Comparison of ENCODE assay signal across 16 cellular contexts in the genomic region with DNA sequence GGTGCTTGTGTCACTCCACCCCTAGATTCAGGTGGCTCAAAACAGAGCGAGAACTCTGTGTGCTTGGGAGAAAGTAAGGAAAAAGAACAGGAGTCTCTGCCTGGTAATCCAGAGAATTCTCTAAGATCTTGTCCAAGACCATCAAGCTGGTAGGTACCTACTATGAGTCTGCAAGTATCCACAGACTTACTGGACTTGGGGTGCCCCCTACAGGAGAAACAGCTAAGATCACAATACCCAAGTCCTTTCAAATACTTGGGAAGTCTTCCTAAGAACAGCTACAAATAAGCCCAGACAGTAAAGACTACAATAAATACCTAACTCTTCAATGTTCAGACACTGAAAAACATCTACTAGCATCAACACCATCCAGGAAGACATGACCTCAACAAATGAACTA.
A peak's percentile ranks its signal among the peaks of the same experiment; 100 is the strongest.
DNase-seq lines count a peak whose midpoint lies in the region; ATAC-seq and TF ChIP-seq lines count a peak whose summit lies in the region.
"Had no signal": no experiment of that assay in that cellular context is flagged by ENCODE, and none has a peak within 500 bp of the region (broad histone marks: within the 10 kb centered on the region; RNA-seq: fewer than 3 reads in every experiment).

No MANE protein-coding gene starts in this region.

- H3K4me3 ChIP-seq in DND-41 (ENCODE audit: low read depth in 1 of 2, low read length in 2 of 2) (no peak overlapping the region), HAP-1 (no peak overlapping the region), OCI-LY1 (ENCODE audit: low read depth, low read length, poor library complexity, severe bottlenecking) (no peak overlapping the region), fibroblast of mammary gland (ENCODE audit: control insufficient read depth, low read depth, low read length) (no peak overlapping the region), ascending aorta (no peak overlapping the region)
- H3K4me3 ChIP-seq: colonic mucosa, right lobe of liver had no signal

- H3K27ac ChIP-seq in DND-41 (ENCODE audit: low read length), result no peak overlapping the region
- no peak overlapping the region for H3K27ac ChIP-seq in OCI-LY1 (ENCODE audit: low read depth, low read length, poor library complexity, severe bottlenecking)
- H3K27ac ChIP-seq in ascending aorta, result no peak overlapping the region
- H3K27ac ChIP-seq: colonic mucosa, right lobe of liver had no signal

- H3K9me3 ChIP-seq in DND-41 (ENCODE audit: insufficient read depth, low read length, severe bottlenecking) (no peaks in the 10 kb centered on the region), HAP-1 (peaks cover 2% of the 10 kb centered on the region; the same call in 1 of the 2 replicates), OCI-LY1 (ENCODE audit: low read length) (no peaks in the 10 kb centered on the region), ascending aorta (no peaks in the 10 kb centered on the region)
- H3K9me3 ChIP-seq: colonic mucosa, right lobe of liver had no signal

- H3F3A ChIP-seq in OCI-LY1 (ENCODE audit: insufficient read depth, low read length), result no peaks in the 10 kb centered on the region

- H3K4me2 ChIP-seq in DND-41 (ENCODE audit: insufficient read depth, low read length), result no peak overlapping the region
- no peak overlapping the region for H3K4me2 ChIP-seq in OCI-LY1 (ENCODE audit: low read length)

- intact Hi-C loops in ascending aorta (cut with DNase I), result no loop called here

- H3K9ac ChIP-seq in DND-41 (ENCODE audit: low read depth, low read length) (no peak overlapping the region), OCI-LY1 (ENCODE audit: low read length) (no peak overlapping the region)

- H3K9me2 ChIP-seq in OCI-LY1 (ENCODE audit: low read depth, low read length), result no peaks in the 10 kb centered on the region

- TF ChIP-seq CTCF in DND-41 (IDR thresholded peaks at IDR 0.05; ENCODE audit: borderline replicate concordance, extremely low read depth, low read length, poor library complexity, severe bottlenecking) (peak; percentile 19), OCI-LY1 (IDR thresholded peaks at IDR 0.05; ENCODE audit: low read length) (peak; percentile 60; the same call in 1 of the 2 replicates), fibroblast of mammary gland (conservative IDR thresholded peaks at IDR 0.05; ENCODE audit: control insufficient read depth, insufficient read depth, low read depth, low read length) (peak; percentile 12), ascending aorta (IDR thresholded peaks at IDR 0.05) (no peak)

- H3K79me2 ChIP-seq in DND-41 (ENCODE audit: insufficient read depth, low read length), result no peaks in the 10 kb centered on the region
- H3K79me2 ChIP-seq in OCI-LY1 (ENCODE audit: insufficient read depth, low read length), result no peaks in the 10 kb centered on the region

- no peaks in the 10 kb centered on the region for H4K20me1 ChIP-seq in DND-41 (ENCODE audit: insufficient read depth, low read length)
- no peaks in the 10 kb centered on the region for H4K20me1 ChIP-seq in OCI-LY1 (ENCODE audit: insufficient read depth, low read length)

- H3K4me1 ChIP-seq in DND-41 (ENCODE audit: insufficient read depth, low read length), result no peaks in the 10 kb centered on the region
- H3K4me1 ChIP-seq in HAP-1, result no peaks in the 10 kb centered on the region
- no peaks in the 10 kb centered on the region for H3K4me1 ChIP-seq in OCI-LY1 (ENCODE audit: insufficient read depth, low read length, severe bottlenecking)
- H3K4me1 ChIP-seq in ascending aorta, result no peaks in the 10 kb centered on the region
- H3K4me1 ChIP-seq: colonic mucosa, right lobe of liver had no signal

- in situ Hi-C loops in HAP-1 (cut with MboI; ENCODE audit: low sequenced_read_pairs), result no loop called here

- no peaks in the 10 kb centered on the region for H3K36me3 ChIP-seq in DND-41 (ENCODE audit: insufficient read depth, low read length)
- H3K36me3 ChIP-seq in HAP-1 (replicated peaks), result no peaks in the 10 kb centered on the region
- no peaks in the 10 kb centered on the region for H3K36me3 ChIP-seq in OCI-LY1 (ENCODE audit: insufficient read depth, low read length)
- no peaks in the 10 kb centered on the region for H3K36me3 ChIP-seq in ascending aorta
- H3K36me3 ChIP-seq: colonic mucosa, right lobe of liver had no signal

- H2AFZ ChIP-seq in DND-41 (ENCODE audit: low read depth, low read length) (no peak overlapping the region), OCI-LY1 (ENCODE audit: low read length) (no peak overlapping the region)

- no peak for DNase-seq in DND-41
- DNase-seq in HAP-1 (ENCODE audit: low spot score in 2 of 2), result peak; percentile 40 to 74
- peak; percentile 21 for DNase-seq in fibroblast of mammary gland (ENCODE audit: low read depth)
- DNase-seq in stimulated activated CD4-positive, alpha-beta T cell treated with anti-CD3 and anti-CD28 coated beads, Interleukin-4, amount 100 ng/mL, for 1 hour, result no peak
- DNase-seq in NCI-H1930 (lab: John Stamatoyannopoulos, UW), result no peak
- no peak for DNase-seq in AG08396 (ENCODE audit: low spot score)
- DNase-seq in ascending aorta (ENCODE audit: low spot score in 2 of 2), result no peak
- DNase-seq: activated CD4-positive, alpha-beta T cell treated with anti-CD3 and anti-CD28 coated beads, Interleukin-2, amount 10 ng/mL, durations not matched to agents 24 days and 14 days; activated T-cell treated with anti-CD3 and anti-CD28 coated beads, Interleukin-2, amount 50 U/mL, for 72 hours; amniotic stem cell; colonic mucosa; GDM1; right lobe of liver; stimulated activated CD4-positive, alpha-beta T cell treated with anti-CD3 and anti-CD28 coated beads, Interleukin-4, amount 100 ng/mL, for 4 hours had no signal

- ATAC-seq in DND-41 (ENCODE audit: insufficient read depth, low read depth), result no peak
- ATAC-seq: activated T-cell treated with anti-CD3 and anti-CD28 coated beads, Interleukin-2, amount 50 U/mL, for 72 hours; right lobe of liver; stimulated activated memory B cell treated with anti-CD40 and anti-IgM and Interleukin-4, amounts not matched to agents 10 μg/mL and 1 μg/mL and 100 μg/mL, for 72 hours had no signal

- H3K27me3 ChIP-seq in DND-41 (ENCODE audit: insufficient read depth, low read length, poor library complexity) (no peaks in the 10 kb centered on the region), HAP-1 (ENCODE audit: low read depth) (no peaks in the 10 kb centered on the region), OCI-LY1 (ENCODE audit: insufficient read depth, low read length) (no peaks in the 10 kb centered on the region), ascending aorta (no peaks in the 10 kb centered on the region)
- H3K27me3 ChIP-seq: colonic mucosa, right lobe of liver had no signal

Comparison
In these comparisons a context has a peak if more than half of its experiments do, and no peak if none do; other contexts are left out.
1. DNase-seq: peak in HAP-1 (2 of 2) and fibroblast of mammary gland (single experiment); none in DND-41 (single experiment), stimulated activated CD4-positive, alpha-beta T cell treated with anti-CD3 and anti-CD28 coated beads, Interleukin-4, amount 100 ng/mL, for 1 hour (single experiment), NCI-H1930 (0 of 2), AG08396 (single experiment) and ascending aorta (0 of 2).
2. CTCF ChIP-seq: peak in DND-41 (single experiment), OCI-LY1 (single experiment) and fibroblast of mammary gland (single experiment); none in ascending aorta (0 of 3).